In the genomic region with DNA sequence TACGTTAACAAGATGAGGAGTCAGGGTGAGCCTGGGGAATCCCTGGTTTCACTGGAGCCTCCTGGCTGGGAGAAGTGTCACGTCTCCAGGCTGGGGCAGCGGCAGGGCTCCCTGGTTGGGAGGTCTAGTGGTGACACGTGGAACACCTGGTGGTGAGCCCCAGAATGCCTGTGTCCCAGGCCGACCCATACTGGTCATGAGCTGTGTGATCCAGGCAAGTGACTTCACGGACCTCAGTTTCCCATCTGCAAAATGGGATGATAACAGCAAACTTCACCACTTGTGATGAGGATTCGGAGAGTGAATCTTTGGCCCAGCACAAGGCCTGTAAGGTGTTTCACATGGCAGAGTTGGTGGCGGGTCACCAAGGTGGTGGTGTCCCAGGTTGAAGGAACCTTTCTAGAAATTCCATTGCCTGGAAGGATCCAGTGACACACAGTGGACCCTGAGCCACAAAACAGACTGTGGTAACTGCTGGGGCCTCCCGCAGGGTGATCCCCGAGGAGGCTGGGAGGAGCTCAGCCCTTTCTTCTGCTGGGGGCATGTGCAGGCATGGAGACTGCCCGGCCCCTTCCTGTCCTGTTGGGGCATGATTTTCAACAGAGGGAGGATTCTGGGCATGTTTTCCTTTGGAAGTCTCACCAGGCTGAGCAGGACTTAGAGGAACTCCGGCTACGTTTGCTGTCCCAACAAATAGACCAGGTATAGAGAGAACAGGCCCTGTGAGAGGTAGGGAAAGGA, we compare ENCODE assay signal across 1 cellular context.
TF ChIP-seq lines count a peak whose summit lies in the region.

No MANE protein-coding gene starts in this region.

TF ChIP-seq in HepG2, 621 proteins besides CTCF, POLR2A, EP300 and RAD21 (continued from another document):
- TF ChIP-seq, protein P1, sequence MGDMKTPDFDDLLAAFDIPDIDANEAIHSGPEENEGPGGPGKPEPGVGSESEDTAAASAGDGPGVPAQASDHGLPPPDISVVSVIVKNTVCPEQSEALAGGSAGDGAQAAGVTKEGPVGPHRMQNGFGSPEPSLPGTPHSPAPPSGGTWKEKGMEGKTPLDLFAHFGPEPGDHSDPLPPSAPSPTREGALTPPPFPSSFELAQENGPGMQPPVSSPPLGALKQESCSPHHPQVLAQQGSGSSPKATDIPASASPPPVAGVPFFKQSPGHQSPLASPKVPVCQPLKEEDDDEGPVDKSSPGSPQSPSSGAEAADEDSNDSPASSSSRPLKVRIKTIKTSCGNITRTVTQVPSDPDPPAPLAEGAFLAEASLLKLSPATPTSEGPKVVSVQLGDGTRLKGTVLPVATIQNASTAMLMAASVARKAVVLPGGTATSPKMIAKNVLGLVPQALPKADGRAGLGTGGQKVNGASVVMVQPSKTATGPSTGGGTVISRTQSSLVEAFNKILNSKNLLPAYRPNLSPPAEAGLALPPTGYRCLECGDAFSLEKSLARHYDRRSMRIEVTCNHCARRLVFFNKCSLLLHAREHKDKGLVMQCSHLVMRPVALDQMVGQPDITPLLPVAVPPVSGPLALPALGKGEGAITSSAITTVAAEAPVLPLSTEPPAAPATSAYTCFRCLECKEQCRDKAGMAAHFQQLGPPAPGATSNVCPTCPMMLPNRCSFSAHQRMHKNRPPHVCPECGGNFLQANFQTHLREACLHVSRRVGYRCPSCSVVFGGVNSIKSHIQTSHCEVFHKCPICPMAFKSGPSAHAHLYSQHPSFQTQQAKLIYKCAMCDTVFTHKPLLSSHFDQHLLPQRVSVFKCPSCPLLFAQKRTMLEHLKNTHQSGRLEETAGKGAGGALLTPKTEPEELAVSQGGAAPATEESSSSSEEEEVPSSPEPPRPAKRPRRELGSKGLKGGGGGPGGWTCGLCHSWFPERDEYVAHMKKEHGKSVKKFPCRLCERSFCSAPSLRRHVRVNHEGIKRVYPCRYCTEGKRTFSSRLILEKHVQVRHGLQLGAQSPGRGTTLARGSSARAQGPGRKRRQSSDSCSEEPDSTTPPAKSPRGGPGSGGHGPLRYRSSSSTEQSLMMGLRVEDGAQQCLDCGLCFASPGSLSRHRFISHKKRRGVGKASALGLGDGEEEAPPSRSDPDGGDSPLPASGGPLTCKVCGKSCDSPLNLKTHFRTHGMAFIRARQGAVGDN (CRISPR knock-in tag; IDR thresholded peaks at IDR 0.05), result peak; percentile 60
- TF ChIP-seq ZMYM3 (CRISPR knock-in tag; IDR thresholded peaks at IDR 0.05) (peak; percentile 95), BCL6 (CRISPR knock-in tag; IDR thresholded peaks at IDR 0.05) (peak; percentile 4; the same call in 1 of the 2 replicates), ZNF333 (CRISPR knock-in tag; IDR thresholded peaks at IDR 0.05; ENCODE audit: borderline replicate concordance) (no peak), ZFY (CRISPR knock-in tag; IDR thresholded peaks at IDR 0.05) (0 out of 2 replicates have a peak, but pooled peaks have one; percentile 26), ZNF629 (CRISPR knock-in tag; conservative IDR thresholded peaks at IDR 0.05) (peak; percentile 97), KDM6A (CRISPR knock-in tag; IDR thresholded peaks at IDR 0.05; ENCODE audit: low read depth) (0 out of 2 replicates have a peak, but pooled peaks have one; percentile 9)
- TF ChIP-seq, protein P2, sequence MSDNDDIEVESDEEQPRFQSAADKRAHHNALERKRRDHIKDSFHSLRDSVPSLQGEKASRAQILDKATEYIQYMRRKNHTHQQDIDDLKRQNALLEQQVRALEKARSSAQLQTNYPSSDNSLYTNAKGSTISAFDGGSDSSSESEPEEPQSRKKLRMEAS (IDR thresholded peaks at IDR 0.05), result 0 out of 2 replicates have a peak, but pooled peaks have one; percentile 29
